Comparison of ENCODE assay signal across 17 cellular contexts in genomic region chr3:117400303-117400702, GRCh38.
DNase-seq lines count a peak whose midpoint lies in the region; ATAC-seq and TF ChIP-seq lines count a peak whose summit lies in the region.
"Had no signal": no experiment of that assay in that cellular context is flagged by ENCODE, and none has a peak within 500 bp of the region (broad histone marks: within the 10 kb centered on the region; RNA-seq: fewer than 3 reads in every experiment).

No MANE protein-coding gene starts in this region.

- no peak overlapping the region for H3K18ac ChIP-seq in H9 (ENCODE audit: insufficient read length, low read depth, low read length)

- H3K79me1 ChIP-seq in H9 (ENCODE audit: insufficient read depth, low read depth, low read length, poor library complexity, severe bottlenecking) = no peaks in the 10 kb centered on the region

- peaks cover 2% of the 10 kb centered on the region for H3K23me2 ChIP-seq in H9 (ENCODE audit: insufficient read length, low read depth, low read length, poor library complexity, severe bottlenecking)

- no peaks in the 10 kb centered on the region for H3K9me3 ChIP-seq in H9 (ENCODE audit: control insufficient read depth, low read depth, low read length)
- H3K9me3 ChIP-seq: neutrophil, spleen, upper lobe of left lung had no signal

- no peak for DNase-seq in H9
- DNase-seq in glutamatergic neuron = no peak
- DNase-seq in retina = peak; percentile 15
- DNase-seq in GM03348 (ENCODE audit: low spot score) = no peak
- DNase-seq: activated CD4-positive, alpha-beta T cell treated with anti-CD3 and anti-CD28 coated beads for 4 hours; activated naive CD4-positive, alpha-beta T cell treated with anti-CD3 and anti-CD28 coated beads, Interleukin-2, amount 50 U/mL, for 16 hours; AML-193; effector memory CD8-positive, alpha-beta T cell; spleen; stimulated activated CD4-positive, alpha-beta T cell treated with anti-CD3 and anti-CD28 coated beads, Interleukin-4, amount 100 ng/mL, for 24 hours; upper lobe of left lung had no signal

- no peak overlapping the region for H2BK120ac ChIP-seq in H9 (ENCODE audit: low read depth, low read length, poor library complexity, severe bottlenecking)

- no peak overlapping the region for H3K4ac ChIP-seq in H9 (ENCODE audit: low read depth, low read length)

- no peak overlapping the region for H4K91ac ChIP-seq in H9 (ENCODE audit: insufficient read length, low read depth, low read length)

- no peaks in the 10 kb centered on the region; a peak in 1 of 5 replicates for H3K9me3 Mint-ChIP-seq in H9
- H3K9me3 Mint-ChIP-seq in glutamatergic neuron (ENCODE audit: unreplicated experiment) = peaks cover 6% of the 10 kb centered on the region
- H3K9me3 Mint-ChIP-seq: stimulated activated naive CD8-positive, alpha-beta T cell treated with anti-CD3 and anti-CD28 coated beads, Interleukin-15, Interleukin-2, amounts not matched to agents 100 ng/mL and 50 ng/mL, for 24 hours had no signal

- H2BK20ac ChIP-seq in H9 (ENCODE audit: low read depth, low read length, poor library complexity, severe bottlenecking) = no peak overlapping the region

- H4K20me1 ChIP-seq in H9 (ENCODE audit: control insufficient read depth, insufficient read depth, insufficient read length) = no peaks in the 10 kb centered on the region

- no peak for ATAC-seq in GM19463 (IDR thresholded peaks at IDR 0.05; ENCODE audit: unreplicated experiment)
- no peak for ATAC-seq in SK-N-SH treated with all-trans-retinoic acid at 6 μM for 48 hours
- ATAC-seq: effector memory CD8-positive, alpha-beta T cell had no signal

- H3T11ph ChIP-seq in H9 (ENCODE audit: low read length) = no peak overlapping the region

- no peak overlapping the region for H2BK5ac ChIP-seq in H9 (ENCODE audit: insufficient read length, low read length)

- H3K27me3 Mint-ChIP-seq in H9 (ENCODE audit: low read depth) (peaks cover 64% of the 10 kb centered on the region), glutamatergic neuron (ENCODE audit: unreplicated experiment) (peaks cover 8% of the 10 kb centered on the region)
- H3K27me3 Mint-ChIP-seq: effector memory CD8-positive, alpha-beta T cell; stimulated activated naive CD8-positive, alpha-beta T cell treated with anti-CD3 and anti-CD28 coated beads, Interleukin-15, Interleukin-2, amounts not matched to agents 100 ng/mL and 50 ng/mL, for 24 hours had no signal

- H3K36me3 Mint-ChIP-seq in H9 (ENCODE audit: insufficient read depth in 1 of 3, low read depth in 3 of 3) (no peaks in the 10 kb centered on the region), glutamatergic neuron (ENCODE audit: unreplicated experiment) (no peaks in the 10 kb centered on the region)

- H3K4me2 ChIP-seq in H9 (ENCODE audit: insufficient read depth, insufficient read length, low read length) = peak overlapping the region; percentile 55
- H3K4me2 ChIP-seq: KMS-11 had no signal

- H3K4me3 Mint-ChIP-seq in H9 = peak overlapping the region; percentile 41 to 67
- H3K4me3 Mint-ChIP-seq in glutamatergic neuron (ENCODE audit: unreplicated experiment) = peak overlapping the region; percentile 69
- H3K4me3 Mint-ChIP-seq: effector memory CD8-positive, alpha-beta T cell; stimulated activated naive CD8-positive, alpha-beta T cell treated with anti-CD3 and anti-CD28 coated beads, Interleukin-15, Interleukin-2, amounts not matched to agents 100 ng/mL and 50 ng/mL, for 24 hours had no signal

- H3K79me2 ChIP-seq in H9 (ENCODE audit: insufficient read depth, low read length) = no peaks in the 10 kb centered on the region

- no peak overlapping the region for H3K56ac ChIP-seq in H9 (ENCODE audit: insufficient read length, low read depth, low read length)

- no peak for TF ChIP-seq CTCF in H9 (conservative IDR thresholded peaks at IDR 0.05)
- TF ChIP-seq CTCF in VCaP (conservative IDR thresholded peaks at IDR 0.05) = no peak
- TF ChIP-seq CTCF in glutamatergic neuron (IDR thresholded peaks at IDR 0.05; ENCODE audit: partially characterized antibody, unreplicated experiment) = no peak

- H3K27ac Mint-ChIP-seq in H9 (peak overlapping the region; percentile 21 to 90 (median 66); a peak in 4 of 7 replicates), glutamatergic neuron (ENCODE audit: unreplicated experiment) (peak overlapping the region; percentile 95)
- H3K27ac Mint-ChIP-seq: effector memory CD8-positive, alpha-beta T cell; stimulated activated naive CD8-positive, alpha-beta T cell treated with anti-CD3 and anti-CD28 coated beads, Interleukin-15, Interleukin-2, amounts not matched to agents 100 ng/mL and 50 ng/mL, for 24 hours had no signal

- WGBS in H9 (ENCODE audit: extremely low coverage, insufficient read length, low lambda C conversion rate) = no CpG with 5 or more reads among the region's 7 CpGs

- H2AFZ ChIP-seq in H9 (ENCODE audit: low read length) = no peak overlapping the region

- no peak overlapping the region for H3K27ac ChIP-seq in H9 (ENCODE audit: insufficient read length, low read depth, low read length)
- peak overlapping the region; percentile 14; the same call in 1 of the 2 replicates for H3K27ac ChIP-seq in VCaP
- H3K27ac ChIP-seq: KMS-11, neutrophil, spleen, upper lobe of left lung had no signal

- no peak overlapping the region for H4K5ac ChIP-seq in H9 (ENCODE audit: insufficient read length, low read depth, low read length)

- H3K27me3 ChIP-seq in H9 (ENCODE audit: insufficient read depth, low read length) = no peaks in the 10 kb centered on the region; the same call in 1 of the 2 replicates
- H3K27me3 ChIP-seq: neutrophil, spleen, upper lobe of left lung had no signal

- H2BK15ac ChIP-seq in H9 (ENCODE audit: low read depth, low read length) = no peak overlapping the region

- no peak overlapping the region for H2AK5ac ChIP-seq in H9 (ENCODE audit: insufficient read length, low read length)

- peaks cover 16% of the 10 kb centered on the region for H3K4me1 ChIP-seq in H9 (ENCODE audit: insufficient read depth, low read length)
- H3K4me1 ChIP-seq: spleen, upper lobe of left lung had no signal

- no peak overlapping the region for H3K23ac ChIP-seq in H9 (ENCODE audit: insufficient read length, low read depth, low read length)

- no peak overlapping the region for H4K8ac ChIP-seq in H9 (replicated peaks; ENCODE audit: insufficient read length, low read depth, low read length)

- peak overlapping the region; percentile 36 for H2BK12ac ChIP-seq in H9 (ENCODE audit: insufficient read length, low read depth, low read length)

- no peak overlapping the region for H3K14ac ChIP-seq in H9 (ENCODE audit: insufficient read depth, low read length)

- no peak overlapping the region for H3K9ac ChIP-seq in H9 (ENCODE audit: extremely low read depth, insufficient read length, low read length)
- H3K9ac ChIP-seq: KMS-11 had no signal

- H3K4me1 Mint-ChIP-seq in H9 = peaks cover 63 to 81% of the 10 kb centered on the region in 2 experiments
- H3K4me1 Mint-ChIP-seq in glutamatergic neuron (ENCODE audit: low read depth, unreplicated experiment) = peaks cover 46% of the 10 kb centered on the region

TF ChIP-seq in SK-N-SH treated with all-trans-retinoic acid at 6 μM for 48 hours, 23 proteins besides CTCF, POLR2A, EP300 and RAD21:
- TF ChIP-seq ARNTL (CRISPR knock-in tag; IDR thresholded peaks at IDR 0.05; ENCODE audit: borderline replicate concordance, low read depth) = no peak
